1 cellular context compared by ENCODE assay signal in genomic region chr1:26315874-26316850, GRCh38.
TF ChIP-seq lines count a peak whose summit lies in the region.

No MANE protein-coding gene starts in this region.

TF ChIP-seq in HEK293, 187 proteins besides CTCF, POLR2A, EP300 and RAD21:
- TF ChIP-seq, protein P1, sequence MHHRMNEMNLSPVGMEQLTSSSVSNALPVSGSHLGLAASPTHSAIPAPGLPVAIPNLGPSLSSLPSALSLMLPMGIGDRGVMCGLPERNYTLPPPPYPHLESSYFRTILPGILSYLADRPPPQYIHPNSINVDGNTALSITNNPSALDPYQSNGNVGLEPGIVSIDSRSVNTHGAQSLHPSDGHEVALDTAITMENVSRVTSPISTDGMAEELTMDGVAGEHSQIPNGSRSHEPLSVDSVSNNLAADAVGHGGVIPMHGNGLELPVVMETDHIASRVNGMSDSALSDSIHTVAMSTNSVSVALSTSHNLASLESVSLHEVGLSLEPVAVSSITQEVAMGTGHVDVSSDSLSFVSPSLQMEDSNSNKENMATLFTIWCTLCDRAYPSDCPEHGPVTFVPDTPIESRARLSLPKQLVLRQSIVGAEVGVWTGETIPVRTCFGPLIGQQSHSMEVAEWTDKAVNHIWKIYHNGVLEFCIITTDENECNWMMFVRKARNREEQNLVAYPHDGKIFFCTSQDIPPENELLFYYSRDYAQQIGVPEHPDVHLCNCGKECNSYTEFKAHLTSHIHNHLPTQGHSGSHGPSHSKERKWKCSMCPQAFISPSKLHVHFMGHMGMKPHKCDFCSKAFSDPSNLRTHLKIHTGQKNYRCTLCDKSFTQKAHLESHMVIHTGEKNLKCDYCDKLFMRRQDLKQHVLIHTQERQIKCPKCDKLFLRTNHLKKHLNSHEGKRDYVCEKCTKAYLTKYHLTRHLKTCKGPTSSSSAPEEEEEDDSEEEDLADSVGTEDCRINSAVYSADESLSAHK (tag by site-specific recombination; IDR thresholded peaks at IDR 0.05), result no peak
- TF ChIP-seq, protein P2, sequence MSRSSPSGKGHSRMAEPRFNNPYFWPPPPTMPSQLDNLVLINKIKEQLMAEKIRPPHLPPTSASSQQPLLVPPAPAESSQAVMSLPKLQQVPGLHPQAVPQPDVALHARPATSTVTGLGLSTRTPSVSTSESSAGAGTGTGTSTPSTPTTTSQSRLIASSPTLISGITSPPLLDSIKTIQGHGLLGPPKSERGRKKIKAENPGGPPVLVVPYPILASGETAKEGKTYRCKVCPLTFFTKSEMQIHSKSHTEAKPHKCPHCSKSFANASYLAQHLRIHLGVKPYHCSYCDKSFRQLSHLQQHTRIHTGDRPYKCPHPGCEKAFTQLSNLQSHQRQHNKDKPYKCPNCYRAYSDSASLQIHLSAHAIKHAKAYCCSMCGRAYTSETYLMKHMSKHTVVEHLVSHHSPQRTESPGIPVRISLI (tag by site-specific recombination; IDR thresholded peaks at IDR 0.05), result peak; percentile 80
